Comparison of ENCODE assay signal across 8 cellular contexts in genomic region chr1:227562923-227563318, GRCh38. TPM values are rescaled to one million over a fixed set of nuclear protein-coding genes. Genes with fewer than 3 reads are reported as not detected.
DNase-seq lines count a peak whose midpoint lies in the region; ATAC-seq and TF ChIP-seq lines count a peak whose summit lies in the region.

No MANE protein-coding gene starts in this region.

- peaks cover 30% of the 10 kb centered on the region for H3K27me3 Mint-ChIP-seq in activated T-helper 1 cell treated with anti-CD3 and anti-CD28 coated beads, Interleukin-12 subunit alpha, Interleukin-12 subunit beta, Interleukin-2, Interleukin-4 antibody, amounts not matched to agents 30 ng/mL and 10 ng/mL and 1 ng/mL, durations not matched to agents 14 hours and 24 hours and 36 hours (ENCODE audit: insufficient read depth)
- peaks cover 8% of the 10 kb centered on the region for H3K27me3 Mint-ChIP-seq in memory B cell
- no peaks in the 10 kb centered on the region for H3K27me3 Mint-ChIP-seq in type B pancreatic cell

- H3K27ac Mint-ChIP-seq in activated T-helper 1 cell treated with anti-CD3 and anti-CD28 coated beads, Interleukin-12 subunit alpha, Interleukin-12 subunit beta, Interleukin-2, Interleukin-4 antibody, amounts not matched to agents 30 ng/mL and 10 ng/mL and 1 ng/mL, durations not matched to agents 14 hours and 24 hours and 36 hours = peak overlapping the region; percentile 88
- H3K27ac Mint-ChIP-seq in memory B cell (peak overlapping the region; percentile 96), type B pancreatic cell (peak overlapping the region; percentile 96)

- peaks cover 22% of the 10 kb centered on the region for H3K4me1 Mint-ChIP-seq in activated T-helper 1 cell treated with anti-CD3 and anti-CD28 coated beads, Interleukin-12 subunit alpha, Interleukin-12 subunit beta, Interleukin-2, Interleukin-4 antibody, amounts not matched to agents 30 ng/mL and 10 ng/mL and 1 ng/mL, durations not matched to agents 14 hours and 24 hours and 36 hours (ENCODE audit: low read depth)
- H3K4me1 Mint-ChIP-seq in memory B cell (peaks cover 27% of the 10 kb centered on the region), type B pancreatic cell (ENCODE audit: unreplicated experiment) (peaks cover 17% of the 10 kb centered on the region)

- intact Hi-C loops in left ventricle myocardium superior (cut with micrococcal nuclease) = no loop called here
- intact Hi-C loops in activated T-helper 1 cell treated with anti-CD3 and anti-CD28 coated beads, Interleukin-12 subunit alpha, Interleukin-12 subunit beta, Interleukin-2, Interleukin-4 antibody, amounts not matched to agents 30 ng/mL and 10 ng/mL and 1 ng/mL, durations not matched to agents 14 hours and 24 hours and 36 hours (cut with micrococcal nuclease) = loop anchor here (1.0 to 2.0 kb wide), 4 partner anchors 21 to 896 kb away; partner anchors contain the start of genes JMJD4 and SNAP47
- intact Hi-C loops in uterus (cut with DNase I; ENCODE audit: low total_unique reads) = no loop called here

- no peak overlapping the region for H3K4me3 ChIP-seq in right atrium auricular region
- H3K4me3 ChIP-seq in uterus = no peak overlapping the region

- H3K4me3 Mint-ChIP-seq in activated T-helper 1 cell treated with anti-CD3 and anti-CD28 coated beads, Interleukin-12 subunit alpha, Interleukin-12 subunit beta, Interleukin-2, Interleukin-4 antibody, amounts not matched to agents 30 ng/mL and 10 ng/mL and 1 ng/mL, durations not matched to agents 14 hours and 24 hours and 36 hours = peak overlapping the region; percentile 87
- H3K4me3 Mint-ChIP-seq in memory B cell (peak overlapping the region; percentile 91), type B pancreatic cell (peak overlapping the region; percentile 94)

- ATAC-seq in left ventricle myocardium superior (no peak), memory B cell (ENCODE audit: low read depth) (no peak), esophagus mucosa (no peak)

- H3K27me3 ChIP-seq in right atrium auricular region (peaks cover 0 to 10% of the 10 kb centered on the region in 2 donors), uterus (no peaks in the 10 kb centered on the region)

- no peak for TF ChIP-seq POLR2A in uterus (IDR thresholded peaks at IDR 0.05)

- H3K36me3 Mint-ChIP-seq in activated T-helper 1 cell treated with anti-CD3 and anti-CD28 coated beads, Interleukin-12 subunit alpha, Interleukin-12 subunit beta, Interleukin-2, Interleukin-4 antibody, amounts not matched to agents 30 ng/mL and 10 ng/mL and 1 ng/mL, durations not matched to agents 14 hours and 24 hours and 36 hours (ENCODE audit: low read depth) = peaks cover 12% of the 10 kb centered on the region
- H3K36me3 Mint-ChIP-seq in memory B cell (peaks cover 11% of the 10 kb centered on the region), type B pancreatic cell (peaks cover 15% of the 10 kb centered on the region)

- DNase-seq in right atrium auricular region (ENCODE audit: low spot score) = peak; percentile 57
- no peak for DNase-seq in left ventricle myocardium superior
- no peak for DNase-seq in activated T-helper 1 cell treated with anti-CD3 and anti-CD28 coated beads, Interleukin-12 subunit alpha, Interleukin-12 subunit beta, Interleukin-2, Interleukin-4 antibody, amounts not matched to agents 30 ng/mL and 10 ng/mL and 1 ng/mL, durations not matched to agents 14 hours and 24 hours and 36 hours (ENCODE audit: low spot score)
- no peak for DNase-seq in memory B cell (ENCODE audit: low spot score in 2 of 2)
- no peak for DNase-seq in type B pancreatic cell (ENCODE audit: extremely low spot score, unreplicated experiment)
- DNase-seq in uterus = no peak
- no peak for DNase-seq in activated gamma-delta T cell (lab: John Stamatoyannopoulos, UW)

- H3K9me3 ChIP-seq in right atrium auricular region (no peaks in the 10 kb centered on the region), uterus (no peaks in the 10 kb centered on the region)

- peaks cover 0 to 15% of the 10 kb centered on the region in 2 donors for H3K4me1 ChIP-seq in right atrium auricular region
- H3K4me1 ChIP-seq in uterus = peaks cover 0 to 7% of the 10 kb centered on the region in 2 donors

- H3K9me3 Mint-ChIP-seq in activated T-helper 1 cell treated with anti-CD3 and anti-CD28 coated beads, Interleukin-12 subunit alpha, Interleukin-12 subunit beta, Interleukin-2, Interleukin-4 antibody, amounts not matched to agents 30 ng/mL and 10 ng/mL and 1 ng/mL, durations not matched to agents 14 hours and 24 hours and 36 hours = peaks cover 20% of the 10 kb centered on the region
- H3K9me3 Mint-ChIP-seq in memory B cell (peaks cover 7% of the 10 kb centered on the region), type B pancreatic cell (no peaks in the 10 kb centered on the region)

- H3K27ac ChIP-seq in right atrium auricular region = peak overlapping the region; percentile 80 to 87
- peak overlapping the region in 1 of 2 donors; percentile 80 for H3K27ac ChIP-seq in uterus

- TF ChIP-seq CTCF in right atrium auricular region (IDR thresholded peaks at IDR 0.05) (no peak), type B pancreatic cell (conservative IDR thresholded peaks at IDR 0.05) (no peak), uterus (IDR thresholded peaks at IDR 0.05) (no peak)

- H3K36me3 ChIP-seq in right atrium auricular region = no peaks in the 10 kb centered on the region
- H3K36me3 ChIP-seq in uterus = no peaks in the 10 kb centered on the region

RNA-seq across cellular contexts. Expression of gene ZNF678, which starts 0.4 kb away (rescaled TPM):
- total RNA-seq in right atrium auricular region (1 to 10 TPM; 2.7 to 3.3 TPM), left ventricle myocardium superior (1.4 TPM), type B pancreatic cell (ENCODE audit: low replicate concordance) (10.7 and 21.7 TPM in 2 replicates), esophagus mucosa (2.7 TPM), uterus (10 to 100 TPM in 3 of 4 donors, 1 to 10 TPM in 1; 9.7 to 51.4 (median 18.6) TPM)
- 4.2 and 5.0 TPM in 2 replicates for total RNA-seq in activated T-helper 1 cell treated with anti-CD3 and anti-CD28 coated beads, Interleukin-12 subunit alpha, Interleukin-12 subunit beta, Interleukin-2, Interleukin-4 antibody, amounts not matched to agents 30 ng/mL and 10 ng/mL and 1 ng/mL, durations not matched to agents 14 hours and 24 hours and 36 hours
